In the genomic region with DNA sequence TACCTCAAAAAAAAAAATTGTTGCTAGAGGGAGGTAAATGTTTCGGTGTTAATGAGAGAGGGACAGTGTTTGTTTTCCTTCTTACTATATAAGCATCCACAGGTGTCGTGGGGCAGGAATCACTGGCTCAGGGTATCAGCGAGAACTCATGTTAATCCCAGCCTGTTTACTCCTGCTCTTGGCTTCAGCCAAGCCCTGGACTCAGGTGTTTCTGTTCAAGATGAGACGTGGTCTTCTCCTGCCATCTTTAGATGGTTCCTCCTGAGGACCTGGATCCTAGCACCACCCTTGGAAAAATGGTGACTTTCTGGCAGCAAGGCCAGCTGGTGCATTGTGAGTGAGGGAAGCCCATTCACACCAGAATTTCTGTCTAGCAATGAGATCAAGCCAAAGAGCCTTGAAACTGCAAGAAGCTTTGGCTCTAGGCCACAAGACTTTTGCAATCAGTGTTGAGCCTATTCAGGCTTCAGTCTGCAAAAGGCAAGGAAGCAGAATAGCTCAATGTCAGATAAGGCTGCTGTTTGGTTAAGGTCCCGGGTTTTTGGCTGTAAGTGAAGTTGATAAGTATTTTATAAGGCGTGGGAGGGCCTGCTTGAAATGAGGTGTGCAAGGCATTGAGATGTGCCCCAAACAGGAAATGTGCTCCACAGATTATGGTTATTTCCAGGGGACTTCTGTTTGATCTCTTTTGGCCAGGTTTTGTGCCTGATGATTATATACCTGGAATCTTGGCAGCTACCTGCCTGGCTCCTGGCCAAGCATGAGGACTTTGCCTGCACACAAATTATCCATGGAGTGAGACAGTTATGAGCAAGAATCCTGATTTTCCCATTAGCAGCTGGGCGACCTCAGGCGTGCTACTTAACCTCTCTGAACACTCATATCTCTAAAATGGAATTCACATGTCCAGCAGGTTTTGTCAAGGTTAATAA, we compare ENCODE assay signal across 10 cellular contexts.
DNase-seq lines count a peak whose midpoint lies in the region; ATAC-seq, FAIRE-seq and TF ChIP-seq lines count a peak whose summit lies in the region.
"Had no signal": no experiment of that assay in that cellular context is flagged by ENCODE, and none has a peak within 500 bp of the region (broad histone marks: within the 10 kb centered on the region; RNA-seq: fewer than 3 reads in every experiment).

No MANE protein-coding gene starts in this region.

- FAIRE-seq in frontal cortex (lab: Jason Lieb, UNC): no peak
- FAIRE-seq: endometrium had no signal

- peak overlapping the region; percentile 84 for H3K27ac ChIP-seq in VCaP
- no peak overlapping the region for H3K27ac ChIP-seq in right cardiac atrium (ENCODE audit: low read length)
- H3K27ac ChIP-seq: ascending aorta had no signal

- ATAC-seq in right cardiac atrium: peak; percentile 96

- no peak overlapping the region for H3K4me3 ChIP-seq in right cardiac atrium (ENCODE audit: low read length)
- H3K4me3 ChIP-seq: ascending aorta had no signal

- TF ChIP-seq CTCF in VCaP (conservative IDR thresholded peaks at IDR 0.05): no peak

- no peaks in the 10 kb centered on the region for H3K27me3 ChIP-seq in right cardiac atrium (ENCODE audit: control insufficient read depth, insufficient read depth)
- H3K27me3 ChIP-seq: ascending aorta had no signal

- no peaks in the 10 kb centered on the region for H3K4me1 ChIP-seq in right cardiac atrium (ENCODE audit: control insufficient read depth, insufficient read depth, low read length)
- H3K4me1 ChIP-seq: ascending aorta had no signal

- 65% methylated on average over 8 of the region's 8 CpGs for WGBS in right cardiac atrium

- DNase-seq in M059J (ENCODE audit: low read depth) (peak; percentile 12), right cardiac atrium (peak in 2 of 3 donors; percentile 44 to 65), superior temporal gyrus (ENCODE audit: extremely low spot score) (peak; percentile 38), frontal cortex (ENCODE audit: low spot score in 2 of 2) (no peak), hepatic stellate cell (ENCODE audit: low spot score) (no peak)
- DNase-seq in activated naive CD4-positive, alpha-beta T cell treated with anti-CD3 and anti-CD28 coated beads, Interleukin-2, amount 50 U/mL, for 16 hours: no peak
- DNase-seq: retina had no signal

- intact Hi-C loops in right cardiac atrium (cut with DNase I): no loop called here

- peaks cover 2% of the 10 kb centered on the region for H3K9me3 ChIP-seq in right cardiac atrium (ENCODE audit: control insufficient read depth, low read length)
- H3K9me3 ChIP-seq: ascending aorta had no signal

Comparison
In these comparisons a context has a peak if more than half of its experiments do, and no peak if none do; other contexts are left out.
1. DNase-seq: peak in M059J (single experiment), right cardiac atrium (2 of 3) and superior temporal gyrus (single experiment); none in activated naive CD4-positive, alpha-beta T cell treated with anti-CD3 and anti-CD28 coated beads, Interleukin-2, amount 50 U/mL, for 16 hours (single experiment), frontal cortex (0 of 2) and hepatic stellate cell (single experiment).